In genomic region chr4:24686866-24687672, GRCh38 we compare ENCODE assay signal across 8 cellular contexts.
A peak's percentile ranks its signal among the peaks of the same experiment; 100 is the strongest.
DNase-seq lines count a peak whose midpoint lies in the region; ATAC-seq, FAIRE-seq and TF ChIP-seq lines count a peak whose summit lies in the region.

No MANE protein-coding gene starts in this region.

- peak; percentile 72 for ATAC-seq in GM21723 (IDR thresholded peaks at IDR 0.05; ENCODE audit: unreplicated experiment)
- no peak for ATAC-seq in GM18511 (IDR thresholded peaks at IDR 0.05; ENCODE audit: unreplicated experiment)

- peaks cover 1% of the 10 kb centered on the region for H3K27me3 ChIP-seq in AG04450 (ENCODE audit: control insufficient read depth, insufficient read depth, low read length)

- FAIRE-seq in kidney (lab: Jason Lieb, UNC) (no peak), urothelium cell line (lab: Jason Lieb, UNC) (no peak)

- DNase-seq in AG04450 (ENCODE audit: low read depth, low spot score): no peak
- no peak for DNase-seq in kidney
- DNase-seq in NCI-H2107 treated with DMSO at 0.1 percent for 48 hours (lab: John Stamatoyannopoulos, UW; ENCODE audit: unreplicated experiment): no peak
- DNase-seq in NCI-H2196 treated with DMSO at 0.1 percent for 48 hours (lab: John Stamatoyannopoulos, UW; ENCODE audit: unreplicated experiment): no peak
- DNase-seq in urothelium cell line (ENCODE audit: low spot score): no peak

- POLR2A ChIA-PET in AG04450 (lab: Yijun Ruan, JAX): interaction anchor here (0.6 kb wide), 1 partner anchor 114 kb away, joined by 6 read pairs; no protein-coding TSS in a partner anchor

- no peak overlapping the region for H3K9ac ChIP-seq in kidney (ENCODE audit: low read length in 2 of 2)

- intact Hi-C loops in kidney (cut with DNase I): no loop called here

- H3K9me3 ChIP-seq in AG04450 (ENCODE audit: control insufficient read depth, insufficient read depth, low read length): no peaks in the 10 kb centered on the region
- H3K9me3 ChIP-seq in kidney (ENCODE audit: control insufficient read depth in 1 of 2, low read length in 2 of 2): no peaks in the 10 kb centered on the region

- no peak overlapping the region for H3K27ac ChIP-seq in AG04450 (ENCODE audit: low read depth, low read length)
- no peak overlapping the region for H3K27ac ChIP-seq in VCaP
- no peak overlapping the region for H3K27ac ChIP-seq in kidney (ENCODE audit: low read depth in 2 of 2, low read length in 2 of 2)

- H3K4me1 ChIP-seq in kidney (ENCODE audit: control insufficient read depth in 1 of 2, insufficient read depth in 1 of 2, low read depth in 1 of 2, low read length in 2 of 2): no peaks in the 10 kb centered on the region

- TF ChIP-seq CTCF in AG04450 (IDR thresholded peaks at IDR 0.05; ENCODE audit: low read depth, low read length) (peak; percentile 53), VCaP (conservative IDR thresholded peaks at IDR 0.05) (peak; percentile 67), kidney (IDR thresholded peaks at IDR 0.05; ENCODE audit: borderline replicate concordance, extremely low read depth, insufficient read depth) (peak; percentile 40)

- CTCF ChIA-PET in AG04450 (lab: Charles Lee): interaction anchor here (0.5 to 2.0 kb wide), 5 partner anchors 15 to 810 kb away, joined by 3 to 6 read pairs (median 3); partner anchors contain the start of gene DHX15

- H3K36me3 ChIP-seq in kidney (ENCODE audit: control insufficient read depth in 1 of 2, insufficient read depth in 2 of 2, low read length in 2 of 2): no peaks in the 10 kb centered on the region

- no peak overlapping the region for H3K4me3 ChIP-seq in AG04450 (ENCODE audit: low read depth, low read length)
- H3K4me3 ChIP-seq in kidney (ENCODE audit: low read length in 2 of 2): no peak overlapping the region
